In the genomic region with DNA sequence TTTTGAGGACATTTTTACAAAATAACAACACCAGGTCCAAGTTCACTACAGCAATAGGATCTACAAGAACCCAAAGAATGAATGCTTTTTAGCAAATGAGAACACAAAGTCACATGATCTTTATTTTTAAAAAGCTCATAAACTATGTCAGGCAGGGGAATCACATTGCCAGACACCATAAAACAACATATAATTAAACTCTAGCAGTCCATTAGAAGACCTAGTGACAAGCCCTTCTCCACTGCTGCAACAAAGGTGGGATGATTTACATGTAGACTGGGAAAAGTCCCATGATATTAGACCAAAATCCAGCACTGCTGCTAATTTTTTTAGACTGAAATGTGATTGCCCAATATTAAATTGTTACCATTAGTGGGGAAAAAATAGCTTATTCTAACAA, we compare ENCODE assay signal across 26 cellular contexts.
"Had no signal": no experiment of that assay in that cellular context is flagged by ENCODE, and none has a peak within 500 bp of the region (broad histone marks: within the 10 kb centered on the region; RNA-seq: fewer than 3 reads in every experiment).

No MANE protein-coding gene starts in this region.

- H3K27ac ChIP-seq: neural progenitor cell, parathyroid adenoma, psoas muscle, sigmoid colon, uterus had no signal

- H3K4me2 ChIP-seq: neural progenitor cell had no signal

- H3K27me3 ChIP-seq: neural progenitor cell, sigmoid colon, uterus had no signal

- H3K9ac ChIP-seq: neural progenitor cell, parathyroid adenoma had no signal

- H3K36me3 ChIP-seq: neural progenitor cell, sigmoid colon, uterus had no signal

- ATAC-seq: activated naive CD8-positive, alpha-beta T cell treated with anti-CD3 and anti-CD28 coated beads, Interleukin-2, amount 50 U/mL, for 24 hours; left cardiac atrium; naive thymus-derived CD8-positive, alpha-beta T cell; psoas muscle; stimulated activated memory B cell treated with anti-CD40 and anti-IgM and Interleukin-4, amounts not matched to agents 10 μg/mL and 1 μg/mL and 100 μg/mL, for 72 hours; stimulated activated naive CD8-positive, alpha-beta T cell treated with anti-CD3 and anti-CD28 coated beads, Interleukin-15, amount 100 ng/mL, for 72 hours had no signal

- DNase-seq: activated CD4-positive, alpha-beta memory T cell treated with anti-CD3 and anti-CD28 coated beads, Interleukin-2, amount 10 ng/mL, durations not matched to agents 7 days and 5 days; activated CD4-positive, alpha-beta T cell treated with anti-CD3 and anti-CD28 coated beads, Interleukin-2, amount 10 ng/mL, durations not matched to agents 7 days and 5 days; activated CD4-positive, CD25-positive, alpha-beta regulatory T cell treated with anti-CD3 and anti-CD28 coated beads, Interleukin-2, amount 50 U/mL, for 72 hours; activated naive CD8-positive, alpha-beta T cell treated with anti-CD3 and anti-CD28 coated beads, Interleukin-2, amount 50 U/mL, for 24 hours; activated T-cell treated with anti-CD3 and anti-CD28 coated beads, Interleukin-2, amount 50 U/mL, for 48 hours; amygdala; caudate nucleus; cortex of kidney; foreskin fibroblast; head of caudate nucleus; hippocampal formation; left cardiac atrium; naive thymus-derived CD8-positive, alpha-beta T cell; occipital lobe; psoas muscle; sigmoid colon; small intestine; stimulated activated CD4-positive, alpha-beta T cell treated with anti-CD3 and anti-CD28 coated beads, Interleukin-1b, Interleukin-23, amount 100 ng/mL, for 48 hours; stimulated activated CD4-positive, alpha-beta T cell treated with anti-CD3 and anti-CD28 coated beads, Interleukin-4, amount 100 ng/mL, for 4 hours; stimulated activated CD8-positive, alpha-beta memory T cell treated with anti-CD3 and anti-CD28 coated beads, Interleukin-4, amount 100 ng/mL, for 48 hours; stimulated activated naive CD8-positive, alpha-beta T cell treated with anti-CD3 and anti-CD28 coated beads, Interleukin-15, amount 100 ng/mL, for 72 hours; substantia nigra; uterus had no signal

- H3K4me3 ChIP-seq: neural progenitor cell, psoas muscle, sigmoid colon, uterus had no signal

- H3K9me3 ChIP-seq: psoas muscle, sigmoid colon, uterus had no signal

- H3K4me1 ChIP-seq: neural progenitor cell, psoas muscle, uterus had no signal
